1 cellular context compared by ENCODE assay signal in genomic region chr5:40775846-40776657, GRCh38.
TF ChIP-seq lines count a peak whose summit lies in the region.

No MANE protein-coding gene starts in this region.

TF ChIP-seq in HepG2, 621 proteins besides CTCF, POLR2A, EP300 and RAD21:
- TF ChIP-seq RNF2 (conservative IDR thresholded peaks at IDR 0.05; ENCODE audit: low read depth) = no peak
- no peak for TF ChIP-seq ZNF644 (CRISPR knock-in tag; IDR thresholded peaks at IDR 0.05; ENCODE audit: low read depth)
- no peak for TF ChIP-seq TOPORS (CRISPR knock-in tag; IDR thresholded peaks at IDR 0.05)
- TF ChIP-seq ZNF605 (CRISPR knock-in tag; IDR thresholded peaks at IDR 0.05) = no peak
- no peak for TF ChIP-seq BHLHE40 (IDR thresholded peaks at IDR 0.05; ENCODE audit: low read length)
- no peak for TF ChIP-seq ZGPAT (CRISPR knock-in tag; IDR thresholded peaks at IDR 0.05)
- TF ChIP-seq, protein P1, sequence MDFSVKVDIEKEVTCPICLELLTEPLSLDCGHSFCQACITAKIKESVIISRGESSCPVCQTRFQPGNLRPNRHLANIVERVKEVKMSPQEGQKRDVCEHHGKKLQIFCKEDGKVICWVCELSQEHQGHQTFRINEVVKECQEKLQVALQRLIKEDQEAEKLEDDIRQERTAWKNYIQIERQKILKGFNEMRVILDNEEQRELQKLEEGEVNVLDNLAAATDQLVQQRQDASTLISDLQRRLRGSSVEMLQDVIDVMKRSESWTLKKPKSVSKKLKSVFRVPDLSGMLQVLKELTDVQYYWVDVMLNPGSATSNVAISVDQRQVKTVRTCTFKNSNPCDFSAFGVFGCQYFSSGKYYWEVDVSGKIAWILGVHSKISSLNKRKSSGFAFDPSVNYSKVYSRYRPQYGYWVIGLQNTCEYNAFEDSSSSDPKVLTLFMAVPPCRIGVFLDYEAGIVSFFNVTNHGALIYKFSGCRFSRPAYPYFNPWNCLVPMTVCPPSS (IDR thresholded peaks at IDR 0.05) = no peak
- TF ChIP-seq CBX1 (IDR thresholded peaks at IDR 0.05; ENCODE audit: low read depth) = no peak
- TF ChIP-seq, protein P2, sequence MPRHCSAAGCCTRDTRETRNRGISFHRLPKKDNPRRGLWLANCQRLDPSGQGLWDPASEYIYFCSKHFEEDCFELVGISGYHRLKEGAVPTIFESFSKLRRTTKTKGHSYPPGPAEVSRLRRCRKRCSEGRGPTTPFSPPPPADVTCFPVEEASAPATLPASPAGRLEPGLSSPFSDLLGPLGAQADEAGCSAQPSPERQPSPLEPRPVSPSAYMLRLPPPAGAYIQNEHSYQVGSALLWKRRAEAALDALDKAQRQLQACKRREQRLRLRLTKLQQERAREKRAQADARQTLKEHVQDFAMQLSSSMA (CRISPR knock-in tag; IDR thresholded peaks at IDR 0.05) = no peak
- no peak for TF ChIP-seq SP4 (CRISPR knock-in tag; IDR thresholded peaks at IDR 0.05)
- no peak for TF ChIP-seq SIX4 (CRISPR knock-in tag; IDR thresholded peaks at IDR 0.05)
- TF ChIP-seq PCBP1 (IDR thresholded peaks at IDR 0.05; ENCODE audit: borderline replicate concordance, low read depth, low read length) = no peak
- no peak for TF ChIP-seq ZFP62 (CRISPR knock-in tag; IDR thresholded peaks at IDR 0.05)
- TF ChIP-seq PLSCR1 (CRISPR knock-in tag; IDR thresholded peaks at IDR 0.05; ENCODE audit: borderline replicate concordance) = no peak
- TF ChIP-seq ZNF205 (CRISPR knock-in tag; IDR thresholded peaks at IDR 0.05) = no peak
- no peak for TF ChIP-seq ZFX (CRISPR knock-in tag; IDR thresholded peaks at IDR 0.05; ENCODE audit: low read depth)
- no peak for TF ChIP-seq ZBTB44 (CRISPR knock-in tag; IDR thresholded peaks at IDR 0.05)
